In genomic region chr2:22970991-22971390, GRCh38 we compare ENCODE assay signal across 17 cellular contexts.
DNase-seq lines count a peak whose midpoint lies in the region; ATAC-seq and TF ChIP-seq lines count a peak whose summit lies in the region.
"Had no signal": no experiment of that assay in that cellular context is flagged by ENCODE, and none has a peak within 500 bp of the region (broad histone marks: within the 10 kb centered on the region; RNA-seq: fewer than 3 reads in every experiment).

No MANE protein-coding gene starts in this region.

- H3K9me3 ChIP-seq in ES-I3 (ENCODE audit: control insufficient read depth, insufficient read depth, low read length), result peaks cover 8% of the 10 kb centered on the region; the same call in 1 of the 2 replicates
- H3K9me3 ChIP-seq in iPS DF 6.9 (ENCODE audit: control insufficient read depth, insufficient read depth, low read length), result no peaks in the 10 kb centered on the region

- H3K23ac ChIP-seq in mesendoderm (ENCODE audit: low read length), result no peak overlapping the region

- no peaks in the 10 kb centered on the region for H3K79me1 ChIP-seq in mesendoderm (ENCODE audit: low read length)

- no peak for TF ChIP-seq CTCF in WTC11 (IDR thresholded peaks at IDR 0.05)

- H4K5ac ChIP-seq in mesendoderm (ENCODE audit: low read length), result no peak overlapping the region

- no peaks in the 10 kb centered on the region for H3K27me3 ChIP-seq in iPS DF 6.9 (ENCODE audit: control insufficient read depth, insufficient read depth, low read length)
- no peaks in the 10 kb centered on the region for H3K27me3 ChIP-seq in mesendoderm (ENCODE audit: insufficient read depth, low read length, poor library complexity)
- H3K27me3 ChIP-seq: BLaER1 treated with 17β-estradiol and CSF1 and Interleukin-3, amounts not matched to agents 10 nM and 100 nM had no signal

- H2BK15ac ChIP-seq in mesendoderm (replicated peaks; ENCODE audit: low read depth), result no peak overlapping the region

- peak overlapping the region; percentile 34; the same call in 1 of the 2 replicates for H3K4me3 Mint-ChIP-seq in WTC11
- H3K4me3 Mint-ChIP-seq: B cell; CD8-positive, alpha-beta T cell; HFFc6 had no signal

- peaks cover 25% of the 10 kb centered on the region for H3K36me3 Mint-ChIP-seq in WTC11
- H3K36me3 Mint-ChIP-seq: CD8-positive, alpha-beta T cell had no signal

- H3K27ac ChIP-seq in iPS DF 6.9 (ENCODE audit: low read length) (peak overlapping the region; percentile 98), mesendoderm (ENCODE audit: low read depth, low read length) (no peak overlapping the region)
- H3K27ac ChIP-seq: BLaER1 treated with 17β-estradiol and CSF1 and Interleukin-3, amounts not matched to agents 10 nM and 100 nM had no signal

- peak overlapping the region; percentile 93 for H3K27ac Mint-ChIP-seq in WTC11
- H3K27ac Mint-ChIP-seq: B cell; CD8-positive, alpha-beta T cell; HFFc6 had no signal

- H3K4me3 ChIP-seq in iPS DF 6.9 (ENCODE audit: low read length) (no peak overlapping the region), mesendoderm (ENCODE audit: low read length) (no peak overlapping the region)
- H3K4me3 ChIP-seq: BLaER1 treated with 17β-estradiol and CSF1 and Interleukin-3, amounts not matched to agents 10 nM and 100 nM had no signal

- no peaks in the 10 kb centered on the region for H3K79me2 ChIP-seq in mesendoderm (ENCODE audit: control insufficient read depth, insufficient read depth, low read length)

- no peak overlapping the region for H3K4ac ChIP-seq in mesendoderm (ENCODE audit: low read depth, low read length)

- peaks cover 35% of the 10 kb centered on the region for H3K9me3 Mint-ChIP-seq in WTC11
- H3K9me3 Mint-ChIP-seq: CD8-positive, alpha-beta T cell had no signal

- no peak overlapping the region for H2AK5ac ChIP-seq in mesendoderm (ENCODE audit: low read length)

- CTCF ChIA-PET in WTC11 (lab: Charles Lee), result no interaction called here

- ATAC-seq in WTC11 (peak; percentile 63), HG03457 (IDR thresholded peaks at IDR 0.05; ENCODE audit: unreplicated experiment) (no peak), GM21367 (IDR thresholded peaks at IDR 0.05; ENCODE audit: unreplicated experiment) (no peak), HG02759 (IDR thresholded peaks at IDR 0.05; ENCODE audit: unreplicated experiment) (no peak)
- ATAC-seq: CD8-positive, alpha-beta T cell; HCT116 had no signal

- WGBS in iPS DF 6.9 (ENCODE audit: insufficient coverage, insufficient read length), result no CpG with 5 or more reads among the region's 2 CpGs
- WGBS in mesendoderm (ENCODE audit: extremely low coverage, insufficient coverage, low lambda C conversion rate), result no CpG with 5 or more reads among the region's 2 CpGs

- no peaks in the 10 kb centered on the region for H3K27me3 Mint-ChIP-seq in WTC11 (ENCODE audit: low read depth)
- H3K27me3 Mint-ChIP-seq: B cell had no signal

- peak overlapping the region; percentile 35 for H3K9ac ChIP-seq in ES-I3 (ENCODE audit: low read depth, low read length)
- H3K9ac ChIP-seq in mesendoderm (ENCODE audit: low read length), result no peak overlapping the region
- H3K9ac ChIP-seq: BLaER1 treated with 17β-estradiol and CSF1 and Interleukin-3, amounts not matched to agents 10 nM and 100 nM had no signal

- peaks cover 41% of the 10 kb centered on the region for H3K4me1 Mint-ChIP-seq in WTC11
- H3K4me1 Mint-ChIP-seq: B cell had no signal

- H4K8ac ChIP-seq in mesendoderm (ENCODE audit: low read depth, low read length), result no peak overlapping the region

- peak overlapping the region; percentile 36 for H2BK120ac ChIP-seq in mesendoderm (ENCODE audit: low read depth, low read length)

- no peak for DNase-seq in WTC11 (ENCODE audit: low spot score)
- DNase-seq in iPS DF 6.9 (ENCODE audit: low read depth, low spot score), result no peak
- DNase-seq in mesendoderm, result no peak
- no peak for DNase-seq in AML-193 (lab: John Stamatoyannopoulos, UW)
- DNase-seq: 8988T; Calu3; CD8-positive, alpha-beta T cell; DMS79 treated with DMSO at 0.1 percent for 48 hours; HFFc6; KG1 had no signal

- POLR2A ChIA-PET in WTC11 (lab: Charles Lee), result no interaction called here

- H2BK5ac ChIP-seq in mesendoderm (ENCODE audit: low read length), result no peak overlapping the region

- H3K36me3 ChIP-seq in ES-I3 (ENCODE audit: insufficient read depth, low read length) (no peaks in the 10 kb centered on the region), iPS DF 6.9 (ENCODE audit: control insufficient read depth, insufficient read depth, low read length) (no peaks in the 10 kb centered on the region), mesendoderm (ENCODE audit: control insufficient read depth, insufficient read depth, low read length) (no peaks in the 10 kb centered on the region)
- H3K36me3 ChIP-seq: BLaER1 treated with 17β-estradiol and CSF1 and Interleukin-3, amounts not matched to agents 10 nM and 100 nM had no signal

- H3K56ac ChIP-seq in mesendoderm (ENCODE audit: low read length), result no peak overlapping the region

- H3K4me2 ChIP-seq in mesendoderm (ENCODE audit: low read length), result no peak overlapping the region
- H3K4me2 ChIP-seq: BLaER1 treated with 17β-estradiol and CSF1 and Interleukin-3, amounts not matched to agents 10 nM and 100 nM had no signal

- peaks cover 16% of the 10 kb centered on the region for H3K4me1 ChIP-seq in ES-I3 (ENCODE audit: insufficient read depth, low read length)
- peaks cover 5% of the 10 kb centered on the region for H3K4me1 ChIP-seq in iPS DF 6.9 (ENCODE audit: control insufficient read depth, insufficient read depth, low read length)
- no peaks in the 10 kb centered on the region for H3K4me1 ChIP-seq in mesendoderm (ENCODE audit: control insufficient read depth, low read depth, low read length)
- H3K4me1 ChIP-seq: BLaER1 treated with 17β-estradiol and CSF1 and Interleukin-3, amounts not matched to agents 10 nM and 100 nM had no signal

- H3K18ac ChIP-seq in mesendoderm (ENCODE audit: low read length), result no peak overlapping the region

TF ChIP-seq in WTC11, 78 proteins besides CTCF, POLR2A, EP300 and RAD21:
- no peak for TF ChIP-seq FOXP4 (CRISPR knock-in tag; IDR thresholded peaks at IDR 0.05)
- no peak for TF ChIP-seq NR3C1 (CRISPR knock-in tag; conservative IDR thresholded peaks at IDR 0.05; ENCODE audit: low read depth)
- TF ChIP-seq TEAD4 (CRISPR knock-in tag; IDR thresholded peaks at IDR 0.05), result no peak
- TF ChIP-seq JAZF1 (CRISPR knock-in tag; IDR thresholded peaks at IDR 0.05), result no peak
- no peak for TF ChIP-seq ELF4 (CRISPR knock-in tag; IDR thresholded peaks at IDR 0.05; ENCODE audit: low read depth)
- TF ChIP-seq CBFB (CRISPR knock-in tag; IDR thresholded peaks at IDR 0.05; ENCODE audit: low read depth), result no peak
- no peak for TF ChIP-seq SOX15 (CRISPR knock-in tag; IDR thresholded peaks at IDR 0.05)
- TF ChIP-seq ATF3 (CRISPR knock-in tag; conservative IDR thresholded peaks at IDR 0.05), result no peak
- no peak for TF ChIP-seq IRF1 (CRISPR knock-in tag; IDR thresholded peaks at IDR 0.05)
- no peak for TF ChIP-seq SMAD3 (CRISPR knock-in tag; IDR thresholded peaks at IDR 0.05; ENCODE audit: borderline replicate concordance)
- TF ChIP-seq ZNF671 (CRISPR knock-in tag; IDR thresholded peaks at IDR 0.05), result no peak
- no peak for TF ChIP-seq IRF2 (CRISPR knock-in tag; IDR thresholded peaks at IDR 0.05; ENCODE audit: borderline replicate concordance, low read depth)
- no peak for TF ChIP-seq CREB1 (CRISPR knock-in tag; IDR thresholded peaks at IDR 0.05)
- no peak for TF ChIP-seq RORB (CRISPR knock-in tag; IDR thresholded peaks at IDR 0.05)
- no peak for TF ChIP-seq ZNF512 (CRISPR knock-in tag; IDR thresholded peaks at IDR 0.05; ENCODE audit: borderline replicate concordance)
- TF ChIP-seq ZNF317 (CRISPR knock-in tag; IDR thresholded peaks at IDR 0.05; ENCODE audit: borderline replicate concordance, low read depth), result no peak
